In genomic region chr11:15111215-15111614, GRCh38 we compare ENCODE assay signal across 19 cellular contexts. TPM values are rescaled to one million over a fixed set of nuclear protein-coding genes. Genes with fewer than 3 reads are reported as not detected.
DNase-seq lines count a peak whose midpoint lies in the region; ATAC-seq and TF ChIP-seq lines count a peak whose summit lies in the region.
"Had no signal": no experiment of that assay in that cellular context is flagged by ENCODE, and none has a peak within 500 bp of the region (broad histone marks: within the 10 kb centered on the region; RNA-seq: fewer than 3 reads in every experiment).

No MANE protein-coding gene starts in this region.

- no peak overlapping the region for H4K8ac ChIP-seq in IMR-90 (ENCODE audit: low read depth in 2 of 2, low read length in 2 of 2)

- H2BK5ac ChIP-seq in IMR-90 (ENCODE audit: low read depth, low read length, poor library complexity, severe bottlenecking): no peak overlapping the region

- H3K56ac ChIP-seq in IMR-90 (ENCODE audit: extremely low read depth, insufficient read depth, low read length): no peak overlapping the region

- H2AK9ac ChIP-seq in IMR-90 (replicated peaks; ENCODE audit: low read depth, low read length, poor library complexity): no peak overlapping the region

- TF ChIP-seq POLR2A in IMR-90 (IDR thresholded peaks at IDR 0.05; ENCODE audit: low read depth, low read length) (no peak), esophagus muscularis mucosa (IDR thresholded peaks at IDR 0.05; ENCODE audit: low read depth) (no peak)

- no peaks in the 10 kb centered on the region for H3F3A ChIP-seq in Loucy (ENCODE audit: low read depth)

- H3K27me3 ChIP-seq in IMR-90 (ENCODE audit: control insufficient read depth, insufficient read depth, low read length): no peaks in the 10 kb centered on the region
- H3K27me3 ChIP-seq in Loucy (ENCODE audit: insufficient read depth, low read length, poor library complexity, severe bottlenecking): no peaks in the 10 kb centered on the region
- H3K27me3 ChIP-seq in esophagus muscularis mucosa: peaks cover 0 to 24% (median 0%) of the 10 kb centered on the region in 4 donors

- H3K27ac Mint-ChIP-seq in stimulated activated memory B cell treated with anti-CD40 and anti-IgM and Interleukin-4, amounts not matched to agents 10 μg/mL and 1 μg/mL and 100 μg/mL, for 72 hours: peak overlapping the region; percentile 75
- H3K27ac Mint-ChIP-seq: CD14-positive monocyte; CD4-positive, alpha-beta memory T cell had no signal

- peak overlapping the region; percentile 42; the same call in 1 of the 2 replicates for H2BK120ac ChIP-seq in IMR-90 (ENCODE audit: low read depth, low read length)

- no peaks in the 10 kb centered on the region for H3K9me2 ChIP-seq in Loucy (replicated peaks; ENCODE audit: low read depth, low read length)

- no peak for TF ChIP-seq EP300 in esophagus muscularis mucosa (IDR thresholded peaks at IDR 0.05)

- H3K36me3 ChIP-seq in IMR-90 (ENCODE audit: control insufficient read depth, insufficient read depth, low read length): no peaks in the 10 kb centered on the region
- H3K36me3 ChIP-seq in Loucy (ENCODE audit: insufficient read depth, low read length): no peaks in the 10 kb centered on the region
- H3K36me3 ChIP-seq in esophagus muscularis mucosa: no peaks in the 10 kb centered on the region
- H3K36me3 ChIP-seq: BE2C, HAP-1 had no signal

- H3K9me3 ChIP-seq in IMR-90 (ENCODE audit: control insufficient read depth, insufficient read depth, low read length) (no peaks in the 10 kb centered on the region), Loucy (ENCODE audit: insufficient read depth, low read depth, low read length) (no peaks in the 10 kb centered on the region), esophagus muscularis mucosa (no peaks in the 10 kb centered on the region)
- H3K9me3 ChIP-seq: BE2C, HAP-1 had no signal

- no peak overlapping the region; the same call in none of the 2 replicates for H4K91ac ChIP-seq in IMR-90 (ENCODE audit: insufficient read depth, low read depth, low read length)

- ATAC-seq in IMR-90 (ENCODE audit: low read depth) (no peak), GM21786 (IDR thresholded peaks at IDR 0.05; ENCODE audit: unreplicated experiment) (no peak), HG02870 (IDR thresholded peaks at IDR 0.05; ENCODE audit: unreplicated experiment) (no peak)
- ATAC-seq in stimulated activated memory B cell treated with anti-CD40 and anti-IgM and Interleukin-4, amounts not matched to agents 10 μg/mL and 1 μg/mL and 100 μg/mL, for 72 hours: no peak
- ATAC-seq: HepG2 had no signal

- POLR2A ChIA-PET in IMR-90 (lab: Charles Lee; ENCODE audit: unreplicated experiment): no interaction called here

- no peak overlapping the region for H3K27ac ChIP-seq in IMR-90 (ENCODE audit: insufficient read depth, low read length)
- no peak overlapping the region for H3K27ac ChIP-seq in esophagus muscularis mucosa (replicated peaks in 1 of 4)
- H3K27ac ChIP-seq: KMS-11 had no signal

- no peaks in the 10 kb centered on the region for H3K9me3 Mint-ChIP-seq in stimulated activated memory B cell treated with anti-CD40 and anti-IgM and Interleukin-4, amounts not matched to agents 10 μg/mL and 1 μg/mL and 100 μg/mL, for 72 hours
- H3K9me3 Mint-ChIP-seq: CD4-positive, alpha-beta memory T cell had no signal

- intact Hi-C loops in IMR-90 (cut with micrococcal nuclease): no loop called here
- intact Hi-C loops in esophagus muscularis mucosa (cut with DNase I): no loop called here

- H3K27me3 Mint-ChIP-seq in stimulated activated memory B cell treated with anti-CD40 and anti-IgM and Interleukin-4, amounts not matched to agents 10 μg/mL and 1 μg/mL and 100 μg/mL, for 72 hours: peaks cover 2% of the 10 kb centered on the region

- no peak overlapping the region for H3K4me2 ChIP-seq in IMR-90 (ENCODE audit: low read depth, low read length)
- H3K4me2 ChIP-seq in Loucy (ENCODE audit: low read depth, low read length, poor library complexity, severe bottlenecking): no peak overlapping the region
- H3K4me2 ChIP-seq: KMS-11 had no signal

- no TSS peak for BruUV-seq in IMR-90 (replicated peaks; lab: Mats Ljungman, UMichigan)

- WGBS in IMR-90 (ENCODE audit: extremely low coverage in 2 of 2, insufficient read length in 1 of 2), 2 experiments: no CpG with 5 or more reads among the region's 3 CpGs
- 89% methylated on average over 3 of the region's 3 CpGs for WGBS in esophagus muscularis mucosa

- peak overlapping the region; percentile 50 for H3K4ac ChIP-seq in IMR-90 (ENCODE audit: low read depth, low read length)

- H3K4me1 ChIP-seq in IMR-90 (ENCODE audit: control insufficient read depth, insufficient read depth, low read length) (peaks cover 23% of the 10 kb centered on the region), Loucy (ENCODE audit: insufficient read depth, low read length, poor library complexity, severe bottlenecking) (peaks cover 65% of the 10 kb centered on the region), esophagus muscularis mucosa (peaks cover 0 to 17% (median 10%) of the 10 kb centered on the region in 4 donors)
- H3K4me1 ChIP-seq: BE2C, HAP-1 had no signal

- H3K9ac ChIP-seq in IMR-90 (ENCODE audit: low read depth, low read length): no peak overlapping the region
- no peak overlapping the region for H3K9ac ChIP-seq in Loucy (ENCODE audit: low read depth, low read length, poor library complexity, severe bottlenecking)
- H3K9ac ChIP-seq: KMS-11 had no signal

- no peak overlapping the region for H3K14ac ChIP-seq in IMR-90 (replicated peaks; ENCODE audit: low read depth, low read length)

- H3K9me1 ChIP-seq in IMR-90 (ENCODE audit: insufficient read depth, low read length): peaks cover 19% of the 10 kb centered on the region

- DNase-seq in IMR-90: no peak
- peak; percentile 83 for DNase-seq in esophagus muscularis mucosa (ENCODE audit: extremely low spot score)
- no peak for DNase-seq in GM13976 (ENCODE audit: low spot score)
- DNase-seq: ACHN; BE2C; CD4-positive, alpha-beta memory T cell; DMS153; DMS79; GDM1 had no signal

- no peak overlapping the region for H2AFZ ChIP-seq in IMR-90 (replicated peaks; ENCODE audit: low read length, poor library complexity)
- H2AFZ ChIP-seq in Loucy (ENCODE audit: low read length): peak overlapping the region; percentile 28

- no peak overlapping the region for H3K23ac ChIP-seq in IMR-90 (ENCODE audit: low read depth, low read length)

- peak overlapping the region; percentile 45; the same call in 2 of the 3 replicates for H2BK15ac ChIP-seq in IMR-90 (ENCODE audit: low read depth, low read length)

- no peaks in the 10 kb centered on the region for H3K36me3 Mint-ChIP-seq in stimulated activated memory B cell treated with anti-CD40 and anti-IgM and Interleukin-4, amounts not matched to agents 10 μg/mL and 1 μg/mL and 100 μg/mL, for 72 hours
- H3K36me3 Mint-ChIP-seq: CD14-positive monocyte; CD4-positive, alpha-beta memory T cell had no signal

- H4K5ac ChIP-seq in IMR-90 (ENCODE audit: low read depth, low read length): no peak overlapping the region

- peaks cover 83% of the 10 kb centered on the region for H3K4me1 Mint-ChIP-seq in stimulated activated memory B cell treated with anti-CD40 and anti-IgM and Interleukin-4, amounts not matched to agents 10 μg/mL and 1 μg/mL and 100 μg/mL, for 72 hours

- no peaks in the 10 kb centered on the region for H3K79me2 ChIP-seq in Loucy (ENCODE audit: insufficient read depth, low read length)

- H3K79me1 ChIP-seq in IMR-90 (ENCODE audit: low read depth in 1 of 2, low read length in 2 of 2): peaks cover 0 to 12% of the 10 kb centered on the region in 2 experiments; a peak in 1 of 4 replicates

- no peak overlapping the region for H3K18ac ChIP-seq in IMR-90 (ENCODE audit: low read depth, low read length)

- H4K20me1 ChIP-seq in IMR-90 (ENCODE audit: insufficient read depth, low read length) (no peaks in the 10 kb centered on the region), Loucy (ENCODE audit: insufficient read depth, low read length, poor library complexity, severe bottlenecking) (no peaks in the 10 kb centered on the region)

- H3K4me3 ChIP-seq in IMR-90 (ENCODE audit: insufficient read depth, low read depth, low read length) (no peak overlapping the region), Loucy (ENCODE audit: low read length, poor library complexity, severe bottlenecking) (no peak overlapping the region), esophagus muscularis mucosa (no peak overlapping the region)
- H3K4me3 ChIP-seq: HAP-1 had no signal

- in situ Hi-C loops in IMR-90 (cut with MboI; ENCODE audit: low sequenced_read_pairs): loop anchor here (5.0 kb wide), 1 partner anchor 46 kb away; no protein-coding TSS in a partner anchor
- in situ Hi-C loops in GM13976 (cut with MboI; ENCODE audit: low sequenced_read_pairs, unreplicated experiment): no loop called here

- no peak overlapping the region for H2AK5ac ChIP-seq in IMR-90 (ENCODE audit: low read depth, low read length)

- TF ChIP-seq CTCF in IMR-90 (conservative IDR thresholded peaks at IDR 0.05; ENCODE audit: low read depth, low read length) (no peak), Loucy (conservative IDR thresholded peaks at IDR 0.05; ENCODE audit: low read length) (no peak), esophagus muscularis mucosa (IDR thresholded peaks at IDR 0.05) (no peak), GM13976 (IDR thresholded peaks at IDR 0.05; ENCODE audit: borderline replicate concordance, control extremely low read depth, extremely low read depth, insufficient read depth, missing control alignments) (no peak)

- dilution Hi-C loops in IMR-90 (cut with HindIII; ENCODE audit: low sequenced_read_pairs, unreplicated experiment): no loop called here

- TF ChIP-seq RAD21 in IMR-90 (IDR thresholded peaks at IDR 0.05; ENCODE audit: low read length): no peak

- H2BK20ac ChIP-seq in IMR-90 (ENCODE audit: low read depth, low read length): no peak overlapping the region

- CTCF ChIA-PET in IMR-90 (lab: Yijun Ruan, JAX): interaction anchor here (0.8 to 1.0 kb wide), 2 partner anchors 48 to 50 kb away, joined by 3 to 4 read pairs; no protein-coding TSS in a partner anchor

- H3K4me3 Mint-ChIP-seq in stimulated activated memory B cell treated with anti-CD40 and anti-IgM and Interleukin-4, amounts not matched to agents 10 μg/mL and 1 μg/mL and 100 μg/mL, for 72 hours: no peak overlapping the region
- H3K4me3 Mint-ChIP-seq: CD14-positive monocyte; CD4-positive, alpha-beta memory T cell had no signal

TF ChIP-seq in IMR-90, 13 proteins besides CTCF, POLR2A, EP300 and RAD21:
- TF ChIP-seq SMC3 (IDR thresholded peaks at IDR 0.05; ENCODE audit: low read depth, low read length): no peak

RNA-seq across cellular contexts. Expression of gene INSC, which starts 3.5 kb away (rescaled TPM):
- total RNA-seq in IMR-90 (2012; rRNA removed) (0.56 and 1.4 TPM in 2 replicates), esophagus muscularis mucosa (1 to 10 TPM; 1.7 to 3.1 (median 2.6) TPM)
- polyA plus RNA-seq in IMR-90 (2012; rRNA removed): 0.53 and 0.87 TPM in 2 replicates
- 0.42 and 0.49 TPM in 2 replicates for polyA plus RNA-seq in IMR-90 (2012; cell fraction: cytosol; rRNA removed)
- polyA plus RNA-seq in IMR-90 (2012; cell fraction: nucleus; rRNA removed; ENCODE audit: low replicate concordance): 0.81 and 1.2 TPM in 2 replicates
- total RNA-seq: Daoy, H4, HepG2 had no signal
- polyA plus RNA-seq: CD14-positive monocyte; CD4-positive, alpha-beta memory T cell had no signal

RNA-seq across cellular contexts. Expression of gene CALCB, which starts 37.8 kb away (rescaled TPM):
- total RNA-seq in IMR-90 (2012; rRNA removed) (not detected in 2 replicates), esophagus muscularis mucosa (not detected)
- polyA plus RNA-seq in IMR-90 (2012; rRNA removed): not detected in 2 replicates
- polyA plus RNA-seq in IMR-90 (2012; cell fraction: cytosol; rRNA removed): not detected in 2 replicates
- polyA plus RNA-seq in IMR-90 (2012; cell fraction: nucleus; rRNA removed; ENCODE audit: low replicate concordance): 0.15 TPM in 1 of 2 replicates, not detected in the other
- total RNA-seq: Daoy, HepG2 had no signal
- polyA plus RNA-seq: CD14-positive monocyte, HepG2 had no signal
